ENCODE assay signal across 8 cellular contexts in the genomic region with DNA sequence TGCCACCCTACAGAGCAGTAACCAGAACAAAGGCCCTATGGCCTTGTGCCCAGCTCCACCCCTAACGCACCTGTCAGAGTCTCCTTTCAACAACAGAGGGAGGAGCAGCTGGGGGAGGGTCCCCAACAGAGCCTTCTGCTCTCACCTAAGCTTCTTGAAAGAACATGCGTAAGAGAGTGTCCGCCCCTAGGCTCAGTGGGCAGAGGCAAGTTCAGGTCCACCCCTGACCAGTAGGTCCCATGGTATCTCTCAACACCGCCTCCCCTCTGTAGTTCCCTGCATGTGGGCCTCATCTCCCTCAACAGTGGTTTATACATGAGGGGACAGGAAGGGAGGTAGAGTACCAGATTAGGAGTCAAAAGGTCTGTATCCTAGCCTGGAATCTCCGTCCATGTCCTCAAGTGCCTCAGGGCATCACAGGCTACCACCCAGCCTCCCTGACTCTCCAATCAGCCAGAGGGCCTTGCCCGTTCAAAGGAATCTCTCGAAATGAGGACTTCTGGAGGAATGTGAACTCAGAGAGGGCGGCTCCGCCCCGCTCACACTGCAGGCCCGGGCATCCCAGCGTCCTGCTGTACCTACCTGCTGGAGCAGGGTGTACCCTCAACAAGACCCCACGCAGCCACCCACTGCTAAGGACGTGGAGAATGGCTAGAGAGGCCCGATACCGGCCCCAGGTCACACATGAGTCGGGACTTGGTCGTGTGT. TPM values are rescaled to one million over a fixed set of nuclear protein-coding genes. Genes with fewer than 3 reads are reported as not detected.
DNase-seq lines count a peak whose midpoint lies in the region; ATAC-seq and TF ChIP-seq lines count a peak whose summit lies in the region.

No MANE protein-coding gene starts in this region.

- POLR2A ChIA-PET in CD4-positive, alpha-beta memory T cell (lab: Charles Lee; ENCODE audit: partially characterized antibody) = interaction anchor here (1.0 to 2.6 kb wide), 10 partner anchors 44 to 655 kb away, joined by 3 to 46 read pairs (median 7); partner anchors contain the start of genes ALAS1, DUSP7 and RPL29

- TF ChIP-seq CTCF in fibroblast of lung (conservative IDR thresholded peaks at IDR 0.05 in 1 of 2, IDR thresholded peaks at IDR 0.05 in 1 of 2; ENCODE audit: low read depth in 1 of 2, low read length in 2 of 2) (no peak), neutrophil (IDR thresholded peaks at IDR 0.05) (no peak)

- peaks cover 0 to 2% of the 10 kb centered on the region in 2 donors for H3K36me3 Mint-ChIP-seq in CD4-positive, alpha-beta memory T cell
- H3K36me3 Mint-ChIP-seq in T-helper 1 cell treated with Interleukin-12 subunit alpha and Interleukin-12 subunit beta and Interleukin-4 antibody, amounts not matched to agents 30 μg/mL and 1 μg/mL, for 36 hours (ENCODE audit: low read depth) = peaks cover 3% of the 10 kb centered on the region

- intact Hi-C loops in CD4-positive, alpha-beta memory T cell (cut with micrococcal nuclease) = loop anchor here (1.0 to 10.0 kb wide), 5 partner anchors 45 to 649 kb away; partner anchors contain the start of genes ALAS1, DCAF1, PARP3 and RPL29

- H4K20me1 ChIP-seq in fibroblast of lung (ENCODE audit: control insufficient read depth, extremely low read depth, insufficient read depth, low read length) = no peaks in the 10 kb centered on the region

- peaks cover 3 to 15% (median 8%) of the 10 kb centered on the region in 4 donors for H3K4me1 Mint-ChIP-seq in CD4-positive, alpha-beta memory T cell
- peaks cover 21% of the 10 kb centered on the region for H3K4me1 Mint-ChIP-seq in T-helper 1 cell treated with Interleukin-12 subunit alpha and Interleukin-12 subunit beta and Interleukin-4 antibody, amounts not matched to agents 30 μg/mL and 1 μg/mL, for 36 hours (ENCODE audit: low read depth)

- H3K4me2 ChIP-seq in fibroblast of lung (ENCODE audit: extremely low read depth, insufficient read depth, low read length) = peak overlapping the region; percentile 94

- H3K36me3 ChIP-seq in CD4-positive, alpha-beta memory T cell (ENCODE audit: insufficient read depth, low read length) = no peaks in the 10 kb centered on the region
- H3K36me3 ChIP-seq in KOPT-K1 (ENCODE audit: insufficient read depth, low read length) (peaks cover 25% of the 10 kb centered on the region), fibroblast of lung (ENCODE audit: control insufficient read depth, insufficient read depth, low read length) (peaks cover 11% of the 10 kb centered on the region), neutrophil (peaks cover 14% of the 10 kb centered on the region)

- H3K27me3 Mint-ChIP-seq in CD4-positive, alpha-beta memory T cell = no peaks in the 10 kb centered on the region
- H3K27me3 Mint-ChIP-seq in T-helper 1 cell treated with Interleukin-12 subunit alpha and Interleukin-12 subunit beta and Interleukin-4 antibody, amounts not matched to agents 30 μg/mL and 1 μg/mL, for 36 hours (ENCODE audit: low read depth) = no peaks in the 10 kb centered on the region

- H3K79me2 ChIP-seq in fibroblast of lung (ENCODE audit: control insufficient read depth, insufficient read depth, low read length) = peaks cover 12% of the 10 kb centered on the region

- no peaks in the 10 kb centered on the region for H3K27me3 ChIP-seq in CD4-positive, alpha-beta memory T cell (ENCODE audit: insufficient read depth, low read length)
- no peaks in the 10 kb centered on the region for H3K27me3 ChIP-seq in fibroblast of lung (ENCODE audit: control insufficient read depth, insufficient read depth, low read length)
- H3K27me3 ChIP-seq in neutrophil = no peaks in the 10 kb centered on the region

- peaks cover 13% of the 10 kb centered on the region for H3K4me1 ChIP-seq in CD4-positive, alpha-beta memory T cell (ENCODE audit: insufficient read depth, low read length)
- H3K4me1 ChIP-seq in fibroblast of lung (ENCODE audit: control insufficient read depth, extremely low read depth, insufficient read depth, low read length) (peaks cover 9% of the 10 kb centered on the region), neutrophil (ENCODE audit: control insufficient read depth in 1 of 2, insufficient read depth in 1 of 2, low read depth in 1 of 2, low read length in 1 of 2) (peaks cover 19 to 20% of the 10 kb centered on the region in 2 experiments)

- CTCF ChIA-PET in CD4-positive, alpha-beta memory T cell (lab: Charles Lee; ENCODE audit: partially characterized antibody) = interaction anchor here (0.8 to 1.8 kb wide), 4 partner anchors 9 to 294 kb away, joined by 3 to 12 read pairs (median 3); no protein-coding TSS in a partner anchor

- H3K27ac ChIP-seq in CD4-positive, alpha-beta memory T cell (ENCODE audit: low read depth, low read length) = peak overlapping the region; percentile 74
- H3K27ac ChIP-seq in KOPT-K1 (ENCODE audit: low read depth, low read length, poor library complexity, severe bottlenecking) (peak overlapping the region; percentile 89), fibroblast of lung (ENCODE audit: insufficient read depth, low read length) (peak overlapping the region; percentile 93), neutrophil (peak overlapping the region; percentile 87)

- peak overlapping the region; percentile 73 for H3K9ac ChIP-seq in fibroblast of lung (ENCODE audit: insufficient read depth, low read length)

- ATAC-seq in GM19467 (IDR thresholded peaks at IDR 0.05; ENCODE audit: unreplicated experiment) = peak; percentile 2

- H3K9me3 ChIP-seq in CD4-positive, alpha-beta memory T cell (ENCODE audit: control insufficient read depth in 1 of 2, low read length in 2 of 2) = no peaks in the 10 kb centered on the region
- H3K9me3 ChIP-seq in KOPT-K1 (ENCODE audit: insufficient read depth, low read length, poor library complexity, severe bottlenecking) = no peaks in the 10 kb centered on the region
- H3K9me3 ChIP-seq in fibroblast of lung (ENCODE audit: control insufficient read depth, insufficient read depth, low read depth, low read length) = no peaks in the 10 kb centered on the region
- H3K9me3 ChIP-seq in neutrophil = no peaks in the 10 kb centered on the region

- peak overlapping the region in 5 of 7 donors; percentile 37 to 98 (median 95) for H3K27ac Mint-ChIP-seq in CD4-positive, alpha-beta memory T cell
- peak overlapping the region; percentile 96 for H3K27ac Mint-ChIP-seq in T-helper 1 cell treated with Interleukin-12 subunit alpha and Interleukin-12 subunit beta and Interleukin-4 antibody, amounts not matched to agents 30 μg/mL and 1 μg/mL, for 36 hours

- DNase-seq in CD4-positive, alpha-beta memory T cell = peak in 1 of 5 donors; percentile 6
- peak in 1 of 2 donors; percentile 28 for DNase-seq in fibroblast of lung (ENCODE audit: low read depth in 2 of 2)
- DNase-seq in midbrain (lab: John Stamatoyannopoulos, UW) = no peak
- no peak for DNase-seq in activated CD4-positive, CD25-positive, alpha-beta regulatory T cell (lab: John Stamatoyannopoulos, UW)

- H3K4me3 Mint-ChIP-seq in CD4-positive, alpha-beta memory T cell = peak overlapping the region; percentile 93 to 98 (median 97)
- H3K4me3 Mint-ChIP-seq in T-helper 1 cell treated with Interleukin-12 subunit alpha and Interleukin-12 subunit beta and Interleukin-4 antibody, amounts not matched to agents 30 μg/mL and 1 μg/mL, for 36 hours = peak overlapping the region; percentile 93

- peak overlapping the region; percentile 93 to 95 for H3K4me3 ChIP-seq in CD4-positive, alpha-beta memory T cell (ENCODE audit: low read length in 2 of 2)
- H3K4me3 ChIP-seq in fibroblast of lung (replicated peaks in 1 of 4; ENCODE audit: control extremely low read depth in 1 of 4, insufficient read depth in 1 of 4, low read depth in 3 of 4, low read length in 4 of 4) (peak overlapping the region; percentile 79 to 94 (median 84)), neutrophil (ENCODE audit: low read depth in 1 of 2, low read length in 1 of 2) (peak overlapping the region; percentile 87 to 98)

- H2AFZ ChIP-seq in fibroblast of lung (ENCODE audit: low read length) = peak overlapping the region; percentile 80

- no peaks in the 10 kb centered on the region for H3K9me3 Mint-ChIP-seq in CD4-positive, alpha-beta memory T cell
- H3K9me3 Mint-ChIP-seq in T-helper 1 cell treated with Interleukin-12 subunit alpha and Interleukin-12 subunit beta and Interleukin-4 antibody, amounts not matched to agents 30 μg/mL and 1 μg/mL, for 36 hours = no peaks in the 10 kb centered on the region

RNA-seq across cellular contexts. Expression of gene POC1A, which starts 0.7 kb away (rescaled TPM):
- total RNA-seq in CD4-positive, alpha-beta memory T cell = 1 to 10 TPM in 1 of 2 experiments, under 1 TPM in 1; 0.99 to 1.1 TPM
- polyA plus RNA-seq in CD4-positive, alpha-beta memory T cell = 1 to 10 TPM in 1 of 2 donors, under 1 TPM in 1; 0.36 to 2.4 TPM
- 3.1 and 17.7 TPM in 2 replicates for total RNA-seq in fibroblast of lung
- polyA plus RNA-seq in fibroblast of lung = 3.8 and 13.1 TPM in 2 replicates
- polyA plus RNA-seq in fibroblast of lung (2012) = 5.1 and 18.7 TPM in 2 replicates
- 19.8 and 50.4 TPM in 2 replicates for polyA minus RNA-seq in fibroblast of lung (ENCODE audit: low replicate concordance)

RNA-seq across cellular contexts. Expression of gene ALAS1, which starts 44.4 kb away (rescaled TPM):
- total RNA-seq in CD4-positive, alpha-beta memory T cell = 10 to 100 TPM; 30.0 to 34.6 TPM
- polyA plus RNA-seq in CD4-positive, alpha-beta memory T cell = 10 to 100 TPM; 30.5 to 35.4 TPM
- total RNA-seq in fibroblast of lung = 43.4 and 61.8 TPM in 2 replicates
- 60.9 and 84.4 TPM in 2 replicates for polyA plus RNA-seq in fibroblast of lung
- 42.9 and 59.5 TPM in 2 replicates for polyA plus RNA-seq in fibroblast of lung (2012)
- 45.6 and 118 TPM in 2 replicates for polyA minus RNA-seq in fibroblast of lung (ENCODE audit: low replicate concordance)
